ENCODE assay signal across 10 cellular contexts in the genomic region with DNA sequence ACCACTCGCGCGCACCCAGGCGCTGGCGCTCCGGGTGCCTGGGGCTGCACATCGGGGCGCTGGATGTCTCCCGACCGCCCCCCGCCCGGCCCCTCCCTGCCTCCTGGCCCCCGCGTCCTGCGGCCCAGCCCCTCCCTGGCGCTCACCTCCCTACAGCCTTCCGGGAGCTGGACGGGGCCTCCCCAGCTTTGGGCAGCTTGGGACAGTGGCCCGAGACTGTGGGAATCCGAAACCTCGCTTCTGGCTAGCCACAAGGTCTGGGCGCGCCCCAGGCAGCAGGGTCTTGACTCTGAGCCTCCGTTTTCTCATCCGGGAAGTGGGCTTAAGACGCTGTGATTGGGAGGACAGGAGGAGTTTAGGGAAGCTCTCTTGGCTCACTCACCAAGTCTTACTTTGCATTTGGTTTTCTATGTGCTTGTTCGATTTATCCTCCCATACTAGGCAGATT. TPM values are rescaled to one million over a fixed set of nuclear protein-coding genes. Genes with fewer than 3 reads are reported as not detected.
A peak's percentile ranks its signal among the peaks of the same experiment; 100 is the strongest.
DNase-seq lines count a peak whose midpoint lies in the region; ATAC-seq, FAIRE-seq and TF ChIP-seq lines count a peak whose summit lies in the region.
"Had no signal": no experiment of that assay in that cellular context is flagged by ENCODE, and none has a peak within 500 bp of the region (broad histone marks: within the 10 kb centered on the region; RNA-seq: fewer than 3 reads in every experiment).

No MANE protein-coding gene starts in this region.

- H2BK12ac ChIP-seq in trophoblast cell (ENCODE audit: low read length): no peak overlapping the region

- DNase-seq in CD8-positive, alpha-beta memory T cell: no peak
- DNase-seq in RWPE2 (ENCODE audit: low spot score): no peak
- DNase-seq in foreskin fibroblast: no peak
- peak in 1 of 2 donors; percentile 16 for DNase-seq in trophoblast cell
- DNase-seq in stimulated activated CD4-positive, alpha-beta T cell treated with anti-CD3 and anti-CD28 coated beads, Interleukin-4, amount 100 ng/mL, for 1 hour: no peak
- DNase-seq in HTR-8/SVneo (ENCODE audit: insufficient read length, low spot score): no peak
- no peak for DNase-seq in activated effector memory CD4-positive, alpha-beta T cell treated with anti-CD3 and anti-CD28 coated beads, Interleukin-2, amount 50 U/mL, for 16 hours
- no peak for DNase-seq in posterior vena cava (ENCODE audit: low spot score)
- DNase-seq: retina had no signal

- no peak overlapping the region for H3K9ac ChIP-seq in trophoblast cell (ENCODE audit: low read length)

- no peaks in the 10 kb centered on the region for H3K4me1 ChIP-seq in CD8-positive, alpha-beta memory T cell (ENCODE audit: insufficient read depth, low read length)
- H3K4me1 ChIP-seq in RWPE2 (ENCODE audit: insufficient read depth, poor library complexity, severe bottlenecking) (no peaks in the 10 kb centered on the region), trophoblast cell (ENCODE audit: control insufficient read depth in 1 of 2, insufficient read depth in 2 of 2, low read length in 2 of 2) (peaks cover 23 to 26% of the 10 kb centered on the region in 2 experiments)

- H3K9me3 Mint-ChIP-seq in CD8-positive, alpha-beta memory T cell: no peaks in the 10 kb centered on the region

- H3K4ac ChIP-seq in trophoblast cell (ENCODE audit: low read depth, low read length): peak overlapping the region; percentile 38

- peak overlapping the region; percentile 71 to 89 (median 77) for H3K4me3 Mint-ChIP-seq in CD8-positive, alpha-beta memory T cell

- H3K27ac ChIP-seq in CD8-positive, alpha-beta memory T cell (ENCODE audit: low read depth, low read length): no peak overlapping the region
- H3K27ac ChIP-seq in RWPE2 (ENCODE audit: poor library complexity, severe bottlenecking): no peak overlapping the region
- no peak overlapping the region for H3K27ac ChIP-seq in trophoblast cell (ENCODE audit: low read depth, low read length)

- no peaks in the 10 kb centered on the region for H3K36me3 ChIP-seq in CD8-positive, alpha-beta memory T cell (ENCODE audit: insufficient read depth, low read length)
- no peaks in the 10 kb centered on the region for H3K36me3 ChIP-seq in RWPE2 (ENCODE audit: low read depth)
- H3K36me3 ChIP-seq in trophoblast cell (ENCODE audit: control insufficient read depth in 1 of 2, insufficient read depth in 2 of 2, low read length in 2 of 2): no peaks in the 10 kb centered on the region

- peaks cover 5% of the 10 kb centered on the region for H3K79me1 ChIP-seq in trophoblast cell (ENCODE audit: low read length)

- no peak for FAIRE-seq in HTR-8/SVneo (lab: Jason Lieb, UNC)

- no peak overlapping the region for H2AK5ac ChIP-seq in trophoblast cell (ENCODE audit: low read length)

- POLR2A ChIA-PET in CD8-positive, alpha-beta memory T cell (lab: Charles Lee): no interaction called here

- no peak overlapping the region for H3K23ac ChIP-seq in trophoblast cell (ENCODE audit: low read length)

- H3K36me3 Mint-ChIP-seq in CD8-positive, alpha-beta memory T cell: no peaks in the 10 kb centered on the region

- CTCF ChIA-PET in CD8-positive, alpha-beta memory T cell (lab: Charles Lee): no interaction called here

- ATAC-seq in RWPE2 (ENCODE audit: low read depth): peak; percentile 6; the same call in 1 of the 3 replicates

- peak overlapping the region; percentile 75 for H4K8ac ChIP-seq in trophoblast cell (ENCODE audit: low read depth, low read length)

- no peak overlapping the region for H2BK120ac ChIP-seq in trophoblast cell (ENCODE audit: insufficient read depth, low read length, poor library complexity)

- H3K27me3 Mint-ChIP-seq in CD8-positive, alpha-beta memory T cell: peaks cover 51 to 62% of the 10 kb centered on the region in 2 donors

- intact Hi-C loops in posterior vena cava (cut with DNase I): loop anchor here in 1 of 2 donors (5.0 kb wide), 1 partner anchor 36 kb away; no protein-coding TSS in a partner anchor

- peak overlapping the region in 2 of 8 donors; percentile 35 to 61 for H3K27ac Mint-ChIP-seq in CD8-positive, alpha-beta memory T cell

- H3K4me1 Mint-ChIP-seq in CD8-positive, alpha-beta memory T cell: peaks cover 8 to 16% (median 9%) of the 10 kb centered on the region in 3 donors

- no peak overlapping the region for H4K91ac ChIP-seq in trophoblast cell (ENCODE audit: low read depth, low read length)

- no peak overlapping the region for H3K4me3 ChIP-seq in CD8-positive, alpha-beta memory T cell (ENCODE audit: low read length)
- H3K4me3 ChIP-seq in RWPE2 (ENCODE audit: severe bottlenecking): peak overlapping the region; percentile 66
- H3K4me3 ChIP-seq in foreskin fibroblast (ENCODE audit: low read depth in 1 of 2, low read length in 2 of 2): peak overlapping the region; percentile 16 to 36
- peak overlapping the region; percentile 67 for H3K4me3 ChIP-seq in trophoblast cell (ENCODE audit: low read depth, low read length)

- peaks cover 2% of the 10 kb centered on the region for H3K79me2 ChIP-seq in trophoblast cell (ENCODE audit: control insufficient read depth, insufficient read depth, low read length, poor library complexity)

- H3K4me2 ChIP-seq in trophoblast cell (ENCODE audit: low read length): peak overlapping the region; percentile 54

- no peak overlapping the region for H3K14ac ChIP-seq in trophoblast cell (ENCODE audit: low read length)

- WGBS in trophoblast cell (ENCODE audit: extremely low coverage, insufficient coverage, insufficient read length): no CpG with 5 or more reads among the region's 27 CpGs

- no peaks in the 10 kb centered on the region for H3K9me3 ChIP-seq in CD8-positive, alpha-beta memory T cell (ENCODE audit: low read length)
- no peaks in the 10 kb centered on the region for H3K9me3 ChIP-seq in RWPE2 (ENCODE audit: severe bottlenecking)
- peaks cover 1% of the 10 kb centered on the region for H3K9me3 ChIP-seq in trophoblast cell (ENCODE audit: insufficient read depth, low read depth, low read length)

- TF ChIP-seq CTCF in RWPE2 (IDR thresholded peaks at IDR 0.05; ENCODE audit: poor library complexity, severe bottlenecking) (peak; percentile 16), foreskin fibroblast (IDR thresholded peaks at IDR 0.05; ENCODE audit: low read depth, low read length) (no peak)

- no peak overlapping the region for H2BK5ac ChIP-seq in trophoblast cell (ENCODE audit: low read depth, low read length, poor library complexity)

- H2AFZ ChIP-seq in trophoblast cell (ENCODE audit: insufficient read depth, low read length, poor library complexity): peak overlapping the region; percentile 50

- H3K27me3 ChIP-seq in CD8-positive, alpha-beta memory T cell (ENCODE audit: insufficient read depth, low read length, poor library complexity, severe bottlenecking): peaks cover 40% of the 10 kb centered on the region
- no peaks in the 10 kb centered on the region for H3K27me3 ChIP-seq in RWPE2 (ENCODE audit: insufficient read depth, poor library complexity, severe bottlenecking)
- H3K27me3 ChIP-seq in trophoblast cell (ENCODE audit: insufficient read depth, low read length): no peaks in the 10 kb centered on the region

- peak overlapping the region; percentile 41 for H4K12ac ChIP-seq in trophoblast cell (ENCODE audit: low read depth, low read length)

- peak overlapping the region; percentile 56 for H3K18ac ChIP-seq in trophoblast cell (ENCODE audit: low read length)

RNA-seq across cellular contexts. Expression of gene WNT4, which starts 0.7 kb away (rescaled TPM):
- total RNA-seq in CD8-positive, alpha-beta memory T cell: not detected
- 0.08 TPM for polyA plus RNA-seq in CD8-positive, alpha-beta memory T cell
- 3.9 and 4.6 TPM in 2 replicates for polyA plus RNA-seq in trophoblast cell (2013)
- total RNA-seq in posterior vena cava: under 1 TPM; 0.10 to 0.32 TPM
- total RNA-seq: OCI-LY7 had no signal
